Comparison of ENCODE assay signal across 12 cellular contexts in genomic region chr10:96998329-96998888, GRCh38.
DNase-seq lines count a peak whose midpoint lies in the region; ATAC-seq and TF ChIP-seq lines count a peak whose summit lies in the region.
"Had no signal": no experiment of that assay in that cellular context is flagged by ENCODE, and none has a peak within 500 bp of the region (broad histone marks: within the 10 kb centered on the region; RNA-seq: fewer than 3 reads in every experiment).

No MANE protein-coding gene starts in this region.

- WGBS in adrenal gland, 4 donors: 70 to 76% (median 73%) methylated on average over 10 to 14 of the region's 14 CpGs

- H3K9me3 Mint-ChIP-seq in activated naive CD4-positive, alpha-beta T cell treated with anti-CD3 and anti-CD28 coated beads for 36 hours: no peaks in the 10 kb centered on the region
- H3K9me3 Mint-ChIP-seq: immature natural killer cell, naive B cell had no signal

- peaks cover 0 to 16% of the 10 kb centered on the region in 2 donors for H3K4me1 ChIP-seq in right atrium auricular region
- no peaks in the 10 kb centered on the region for H3K4me1 ChIP-seq in adrenal gland (replicated peaks in 1 of 2)
- no peaks in the 10 kb centered on the region for H3K4me1 ChIP-seq in effector memory CD4-positive, alpha-beta T cell (ENCODE audit: control insufficient read depth, insufficient read depth, low read length, poor library complexity, severe bottlenecking)

- no peak for TF ChIP-seq CTCF in right atrium auricular region (IDR thresholded peaks at IDR 0.05)
- no peak for TF ChIP-seq CTCF in adrenal gland (IDR thresholded peaks at IDR 0.05)

- H3K36me3 ChIP-seq in right atrium auricular region (no peaks in the 10 kb centered on the region), adrenal gland (replicated peaks in 1 of 2) (no peaks in the 10 kb centered on the region)
- no peaks in the 10 kb centered on the region for H3K36me3 ChIP-seq in effector memory CD4-positive, alpha-beta T cell (ENCODE audit: control insufficient read depth, insufficient read depth, low read length)

- no peak overlapping the region for H3K27ac ChIP-seq in right atrium auricular region
- no peak overlapping the region for H3K27ac ChIP-seq in adrenal gland
- H3K27ac ChIP-seq in effector memory CD4-positive, alpha-beta T cell (ENCODE audit: insufficient read depth, low read length, poor library complexity, severe bottlenecking): no peak overlapping the region

- intact Hi-C loops in Right ventricle myocardium superior (cut with DNase I): no loop called here
- intact Hi-C loops in adrenal gland (cut with DNase I): no loop called here
- intact Hi-C loops in activated naive CD4-positive, alpha-beta T cell treated with anti-CD3 and anti-CD28 coated beads for 36 hours (cut with micrococcal nuclease): no loop called here

- no peaks in the 10 kb centered on the region for H3K9me3 ChIP-seq in right atrium auricular region
- H3K9me3 ChIP-seq in adrenal gland (replicated peaks in 1 of 3): no peaks in the 10 kb centered on the region
- H3K9me3 ChIP-seq in effector memory CD4-positive, alpha-beta T cell (ENCODE audit: control insufficient read depth, low read length): no peaks in the 10 kb centered on the region

- no peaks in the 10 kb centered on the region for H3K4me1 Mint-ChIP-seq in activated naive CD4-positive, alpha-beta T cell treated with anti-CD3 and anti-CD28 coated beads for 36 hours (ENCODE audit: low read depth)
- H3K4me1 Mint-ChIP-seq: immature natural killer cell, naive B cell had no signal

- no peaks in the 10 kb centered on the region for H3K36me3 Mint-ChIP-seq in activated naive CD4-positive, alpha-beta T cell treated with anti-CD3 and anti-CD28 coated beads for 36 hours (ENCODE audit: low read depth)
- H3K36me3 Mint-ChIP-seq: naive B cell had no signal

- no peak for ATAC-seq in Right ventricle myocardium superior (ENCODE audit: poor library complexity)
- no peak for ATAC-seq in HG02588 (IDR thresholded peaks at IDR 0.05; ENCODE audit: unreplicated experiment)

- CTCF ChIA-PET in activated naive CD4-positive, alpha-beta T cell treated with anti-CD3 and anti-CD28 coated beads for 36 hours (lab: Charles Lee): no interaction called here

- H3K27me3 ChIP-seq in right atrium auricular region (no peaks in the 10 kb centered on the region), adrenal gland (no peaks in the 10 kb centered on the region)
- H3K27me3 ChIP-seq in effector memory CD4-positive, alpha-beta T cell (replicated peaks; ENCODE audit: control insufficient read depth, insufficient read depth, low read length, poor library complexity, severe bottlenecking): no peaks in the 10 kb centered on the region

- H3K4me3 Mint-ChIP-seq in activated naive CD4-positive, alpha-beta T cell treated with anti-CD3 and anti-CD28 coated beads for 36 hours: no peak overlapping the region
- H3K4me3 Mint-ChIP-seq: immature natural killer cell, naive B cell had no signal

- no peak for TF ChIP-seq POLR2A in adrenal gland (IDR thresholded peaks at IDR 0.05)

- no peak overlapping the region for H3K27ac Mint-ChIP-seq in activated naive CD4-positive, alpha-beta T cell treated with anti-CD3 and anti-CD28 coated beads for 36 hours
- H3K27ac Mint-ChIP-seq: immature natural killer cell had no signal

- no peaks in the 10 kb centered on the region for H3K27me3 Mint-ChIP-seq in activated naive CD4-positive, alpha-beta T cell treated with anti-CD3 and anti-CD28 coated beads for 36 hours (ENCODE audit: low read depth)
- H3K27me3 Mint-ChIP-seq: naive B cell had no signal

- peak; percentile 57 for DNase-seq in right atrium auricular region (ENCODE audit: low spot score)
- DNase-seq in Right ventricle myocardium superior: no peak
- peak in 5 of 7 donors; percentile 40 to 66 (median 44) for DNase-seq in adrenal gland
- DNase-seq in iris pigment epithelial cell (ENCODE audit: low read depth): peak; percentile 97
- no peak for DNase-seq in activated naive CD4-positive, alpha-beta T cell treated with anti-CD3 and anti-CD28 coated beads for 36 hours
- DNase-seq in effector memory CD4-positive, alpha-beta T cell: no peak
- DNase-seq in hippocampal formation (lab: John Stamatoyannopoulos, UW): no peak
- DNase-seq: activated T-cell treated with anti-CD3 and anti-CD28 coated beads for 4 hours, immature natural killer cell, naive B cell, SHP77 had no signal

- H3K4me3 ChIP-seq in right atrium auricular region (no peak overlapping the region), adrenal gland (no peak overlapping the region)
- H3K4me3 ChIP-seq in effector memory CD4-positive, alpha-beta T cell (ENCODE audit: insufficient read depth, low read depth, low read length, poor library complexity, severe bottlenecking): no peak overlapping the region

Comparison
In these comparisons a context has a peak if more than half of its experiments do, and no peak if none do; other contexts are left out.
1. DNase-seq: peak in right atrium auricular region (single experiment), adrenal gland (5 of 7) and iris pigment epithelial cell (single experiment); none in Right ventricle myocardium superior (single experiment), activated naive CD4-positive, alpha-beta T cell treated with anti-CD3 and anti-CD28 coated beads for 36 hours (single experiment), effector memory CD4-positive, alpha-beta T cell (0 of 3) and hippocampal formation (0 of 2).